Comparison of ENCODE assay signal across 8 cellular contexts in the genomic region with DNA sequence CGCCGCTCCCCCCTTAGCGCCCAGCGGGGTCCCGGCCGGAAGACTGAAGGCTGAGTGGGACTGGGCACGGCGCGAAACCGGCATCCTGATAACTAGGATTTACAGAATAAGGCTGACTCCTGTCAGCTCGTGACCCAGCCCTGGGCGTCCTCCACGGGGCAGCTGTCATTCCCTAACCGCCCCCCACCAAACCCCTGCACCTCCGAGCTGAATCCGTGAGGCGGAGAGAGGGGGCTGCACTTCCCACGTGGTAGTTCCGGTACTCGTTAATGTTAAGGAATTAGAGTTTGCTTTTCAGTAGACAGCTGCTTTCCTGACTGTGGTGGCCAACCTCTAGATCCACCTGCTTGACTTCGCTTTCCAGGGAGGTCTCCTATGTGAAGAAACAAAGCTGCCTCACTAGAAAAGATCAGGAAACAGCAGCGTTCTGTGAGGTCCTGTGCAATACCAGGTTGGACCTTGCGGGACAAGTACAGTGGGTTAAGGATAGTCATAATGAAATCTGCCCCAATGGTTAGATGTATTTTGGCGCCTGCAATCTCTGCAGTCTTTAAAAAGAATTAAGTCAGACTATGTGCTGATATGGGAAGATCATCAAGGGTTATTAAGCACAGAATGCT. TPM values are rescaled to one million over a fixed set of nuclear protein-coding genes. Genes with fewer than 3 reads are reported as not detected.
A peak's percentile ranks its signal among the peaks of the same experiment; 100 is the strongest.
DNase-seq lines count a peak whose midpoint lies in the region; ATAC-seq and TF ChIP-seq lines count a peak whose summit lies in the region.

No MANE protein-coding gene starts in this region.

- TF ChIP-seq EP300 in sigmoid colon (IDR thresholded peaks at IDR 0.05), result no peak

- no peak for DNase-seq in activated CD4-positive, alpha-beta T cell treated with anti-CD3 and anti-CD28 coated beads for 36 hours
- DNase-seq in activated CD4-positive, alpha-beta T cell treated with anti-CD3 and anti-CD28 coated beads for 4 hours, result no peak
- DNase-seq in HT-29 (ENCODE audit: low spot score), result peak; percentile 48
- peak; percentile 59 for DNase-seq in activated CD8-positive, alpha-beta T cell treated with anti-CD3 and anti-CD28 coated beads, Interleukin-2, amount 10 ng/mL, durations not matched to agents 7 days and 5 days
- DNase-seq in heart right ventricle, result no peak
- DNase-seq in sigmoid colon, result no peak
- no peak for DNase-seq in GDM1 (lab: John Stamatoyannopoulos, UW)
- no peak for DNase-seq in stimulated activated CD4-positive, alpha-beta T cell treated with anti-CD3 and anti-CD28 coated beads, Interleukin-2, amount 100 ng/mL, for 24 hours

- no peak for TF ChIP-seq POLR2A in sigmoid colon (IDR thresholded peaks at IDR 0.05)

- H3K27ac Mint-ChIP-seq in activated CD4-positive, alpha-beta T cell treated with anti-CD3 and anti-CD28 coated beads for 36 hours, result peak overlapping the region; percentile 86
- peak overlapping the region; percentile 93 for H3K27ac Mint-ChIP-seq in activated CD8-positive, alpha-beta T cell treated with anti-CD3 and anti-CD28 coated beads, Interleukin-2, amount 10 ng/mL, durations not matched to agents 7 days and 5 days

- H3K36me3 ChIP-seq in heart right ventricle, result peaks cover 0 to 23% (median under 1%) of the 10 kb centered on the region in 9 donors
- H3K36me3 ChIP-seq in sigmoid colon, result peaks cover 0 to 14% (median 2%) of the 10 kb centered on the region in 4 donors

- TF ChIP-seq CTCF in heart right ventricle (IDR thresholded peaks at IDR 0.05) (peak in 2 of 9 donors; percentile 17 to 54), sigmoid colon (IDR thresholded peaks at IDR 0.05) (no peak)

- H3K27me3 Mint-ChIP-seq in activated CD4-positive, alpha-beta T cell treated with anti-CD3 and anti-CD28 coated beads for 36 hours, result no peaks in the 10 kb centered on the region
- no peaks in the 10 kb centered on the region for H3K27me3 Mint-ChIP-seq in activated CD8-positive, alpha-beta T cell treated with anti-CD3 and anti-CD28 coated beads, Interleukin-2, amount 10 ng/mL, durations not matched to agents 7 days and 5 days (ENCODE audit: low read depth)

- H3K27ac ChIP-seq in heart right ventricle (peak overlapping the region; percentile 96 to 99 (median 98)), sigmoid colon (peak overlapping the region; percentile 96 to 100 (median 98))

- H3K4me3 ChIP-seq in heart right ventricle, result peak overlapping the region; percentile 79 to 97 (median 83)
- H3K4me3 ChIP-seq in sigmoid colon, result peak overlapping the region; percentile 68 to 97 (median 89)

- no peaks in the 10 kb centered on the region for H3K9me3 ChIP-seq in heart right ventricle
- H3K9me3 ChIP-seq in sigmoid colon, result no peaks in the 10 kb centered on the region

- intact Hi-C loops in activated CD4-positive, alpha-beta T cell treated with anti-CD3 and anti-CD28 coated beads for 36 hours (cut with DNase I, micrococcal nuclease), result loop anchor here in 1 of 2 experiments (5.0 to 10.0 kb wide), 3 partner anchors 411 to 591 kb away; a partner anchor contains a TSS
- intact Hi-C loops in heart right ventricle (cut with DNase I) (loop anchor here in 2 of 10 donors (5.0 kb wide), 2 partner anchors 41 to 74 kb away; a partner anchor contains a TSS), sigmoid colon (cut with DNase I) (no loop called here)

- POLR2A ChIA-PET in activated CD4-positive, alpha-beta T cell treated with anti-CD3 and anti-CD28 coated beads for 36 hours (lab: Charles Lee), result interaction anchor here (1.5 to 3.0 kb wide), 6 partner anchors 8 to 83 kb away, joined by 4 to 25 read pairs (median 8); a partner anchor contains a TSS
- POLR2A ChIA-PET in activated CD8-positive, alpha-beta T cell treated with anti-CD3 and anti-CD28 coated beads, Interleukin-2, amount 10 ng/mL, durations not matched to agents 7 days and 5 days (lab: Charles Lee), result interaction anchor here (0.6 to 4.9 kb wide), 17 partner anchors 9 to 418 kb away, joined by 3 to 66 read pairs (median 9); a partner anchor contains a TSS

- WGBS in heart right ventricle, 2 donors, result 2 to 3% methylated on average over 24 of the region's 24 CpGs
- 2% methylated on average over 24 of the region's 24 CpGs for WGBS in sigmoid colon, 2 donors

- no peaks in the 10 kb centered on the region for H3K9me3 Mint-ChIP-seq in activated CD4-positive, alpha-beta T cell treated with anti-CD3 and anti-CD28 coated beads for 36 hours (ENCODE audit: low read depth)
- no peaks in the 10 kb centered on the region for H3K9me3 Mint-ChIP-seq in activated CD8-positive, alpha-beta T cell treated with anti-CD3 and anti-CD28 coated beads, Interleukin-2, amount 10 ng/mL, durations not matched to agents 7 days and 5 days (ENCODE audit: insufficient read depth)

- H3K4me1 ChIP-seq in heart right ventricle (peaks cover 20 to 69% (median 54%) of the 10 kb centered on the region in 9 donors), sigmoid colon (peaks cover 0 to 43% (median 34%) of the 10 kb centered on the region in 4 donors)

- no peak overlapping the region for H3K4me3 Mint-ChIP-seq in activated CD4-positive, alpha-beta T cell treated with anti-CD3 and anti-CD28 coated beads for 36 hours
- H3K4me3 Mint-ChIP-seq in activated CD8-positive, alpha-beta T cell treated with anti-CD3 and anti-CD28 coated beads, Interleukin-2, amount 10 ng/mL, durations not matched to agents 7 days and 5 days, result no peak overlapping the region

- CTCF ChIA-PET in activated CD4-positive, alpha-beta T cell treated with anti-CD3 and anti-CD28 coated beads for 36 hours (lab: Charles Lee), result interaction anchor here (0.5 to 2.4 kb wide), 20 partner anchors 9 to 652 kb away, joined by 3 to 17 read pairs (median 4); a partner anchor contains a TSS
- CTCF ChIA-PET in activated CD8-positive, alpha-beta T cell treated with anti-CD3 and anti-CD28 coated beads, Interleukin-2, amount 10 ng/mL, durations not matched to agents 7 days and 5 days (lab: Charles Lee), result interaction anchor here (0.7 to 11.9 kb wide), 18 partner anchors 8 to 143 kb away, joined by 3 to 307 read pairs (median 5); a partner anchor contains a TSS

- H3K4me1 Mint-ChIP-seq in activated CD4-positive, alpha-beta T cell treated with anti-CD3 and anti-CD28 coated beads for 36 hours, result peaks cover 37% of the 10 kb centered on the region
- H3K4me1 Mint-ChIP-seq in activated CD8-positive, alpha-beta T cell treated with anti-CD3 and anti-CD28 coated beads, Interleukin-2, amount 10 ng/mL, durations not matched to agents 7 days and 5 days (ENCODE audit: low read depth), result peaks cover 39% of the 10 kb centered on the region

- H3K27me3 ChIP-seq in heart right ventricle (no peaks in the 10 kb centered on the region), sigmoid colon (no peaks in the 10 kb centered on the region)

- no peaks in the 10 kb centered on the region for H3K36me3 Mint-ChIP-seq in activated CD4-positive, alpha-beta T cell treated with anti-CD3 and anti-CD28 coated beads for 36 hours (ENCODE audit: low read depth)
- H3K36me3 Mint-ChIP-seq in activated CD8-positive, alpha-beta T cell treated with anti-CD3 and anti-CD28 coated beads, Interleukin-2, amount 10 ng/mL, durations not matched to agents 7 days and 5 days (ENCODE audit: low read depth), result peaks cover 7% of the 10 kb centered on the region

- ATAC-seq in activated CD4-positive, alpha-beta T cell treated with anti-CD3 and anti-CD28 coated beads for 36 hours, result peak; percentile 6
- ATAC-seq in activated CD8-positive, alpha-beta T cell treated with anti-CD3 and anti-CD28 coated beads, Interleukin-2, amount 10 ng/mL, durations not matched to agents 7 days and 5 days, result peak; percentile 35
- no peak for ATAC-seq in heart right ventricle

RNA-seq across cellular contexts. Expression of a gene that starts 1.0 kb away (rescaled TPM):
- 10 to 100 TPM; 68.7 to 74.1 TPM for total RNA-seq in activated CD4-positive, alpha-beta T cell treated with anti-CD3 and anti-CD28 coated beads for 36 hours
- 26.8 and 30.9 TPM in 2 replicates for total RNA-seq in HT-29 (2014; rRNA removed; shearing (Covaris generic))
- 10 to 100 TPM; 64.3 to 68.6 TPM for total RNA-seq in activated CD8-positive, alpha-beta T cell treated with anti-CD3 and anti-CD28 coated beads, Interleukin-2, amount 10 ng/mL, durations not matched to agents 7 days and 5 days
- total RNA-seq in heart right ventricle (100 to 1,000 TPM; 130 to 210 (median 173) TPM), sigmoid colon (10 to 100 TPM; 44.2 to 73.1 (median 56.9) TPM)
- polyA plus RNA-seq in heart right ventricle (100 to 1,000 TPM; 155 to 205 TPM), sigmoid colon (100 to 1,000 TPM in 1 of 3 donors, 10 to 100 TPM in 2; 87.1 to 110 (median 91.3) TPM)

RNA-seq across cellular contexts. Expression of a gene that starts 12.0 kb away (rescaled TPM):
- 100 to 1,000 TPM; 106 to 133 TPM for total RNA-seq in activated CD4-positive, alpha-beta T cell treated with anti-CD3 and anti-CD28 coated beads for 36 hours
- 37.5 and 43.5 TPM in 2 replicates for total RNA-seq in HT-29 (2014; rRNA removed; shearing (Covaris generic))
- total RNA-seq in activated CD8-positive, alpha-beta T cell treated with anti-CD3 and anti-CD28 coated beads, Interleukin-2, amount 10 ng/mL, durations not matched to agents 7 days and 5 days, result 100 to 1,000 TPM; 234 to 249 TPM
- 10 to 100 TPM in 3 of 10 donors, 1 to 10 TPM in 7; 5.5 to 20.7 (median 8.5) TPM for total RNA-seq in heart right ventricle
- 10 to 100 TPM in 1 of 2 donors, 1 to 10 TPM in 1; 3.0 to 12.6 TPM for polyA plus RNA-seq in heart right ventricle
- 10 to 100 TPM in 2 of 4 donors, 1 to 10 TPM in 2; 4.3 to 11.4 (median 9.6) TPM for total RNA-seq in sigmoid colon
- polyA plus RNA-seq in sigmoid colon, result 10 to 100 TPM in 2 of 3 donors, 1 to 10 TPM in 1; 6.0 to 61.9 (median 17.1) TPM

RNA-seq across cellular contexts. Expression of a gene that starts 22.2 kb away (rescaled TPM):
- total RNA-seq in activated CD4-positive, alpha-beta T cell treated with anti-CD3 and anti-CD28 coated beads for 36 hours, result 10 to 100 TPM; 13.4 to 19.9 TPM
- total RNA-seq in HT-29 (2014; rRNA removed; shearing (Covaris generic)), result 65.7 and 69.5 TPM in 2 replicates
- 10 to 100 TPM; 31.4 to 36.8 TPM for total RNA-seq in activated CD8-positive, alpha-beta T cell treated with anti-CD3 and anti-CD28 coated beads, Interleukin-2, amount 10 ng/mL, durations not matched to agents 7 days and 5 days
- total RNA-seq in heart right ventricle (10 to 100 TPM in 9 of 10 donors, 1 to 10 TPM in 1; 9.3 to 53.1 (median 21.5) TPM), sigmoid colon (10 to 100 TPM; 27.8 to 40.9 (median 37.2) TPM)
- polyA plus RNA-seq in heart right ventricle (10 to 100 TPM; 22.4 to 48.7 TPM), sigmoid colon (10 to 100 TPM; 28.7 to 41.0 (median 39.0) TPM)

RNA-seq across cellular contexts. Expression of a gene that starts 40.6 kb away (rescaled TPM):
- total RNA-seq in activated CD4-positive, alpha-beta T cell treated with anti-CD3 and anti-CD28 coated beads for 36 hours, result 10 to 100 TPM; 28.9 to 31.9 TPM
- 20.2 and 29.2 TPM in 2 replicates for total RNA-seq in HT-29 (2014; rRNA removed; shearing (Covaris generic))
- 10 to 100 TPM; 35.8 to 37.3 TPM for total RNA-seq in activated CD8-positive, alpha-beta T cell treated with anti-CD3 and anti-CD28 coated beads, Interleukin-2, amount 10 ng/mL, durations not matched to agents 7 days and 5 days
- total RNA-seq in heart right ventricle, result 10 to 100 TPM in 1 of 10 donors, 1 to 10 TPM in 9; 5.1 to 12.7 (median 8.9) TPM
- polyA plus RNA-seq in heart right ventricle, result 10 to 100 TPM in 1 of 2 donors, 1 to 10 TPM in 1; 5.6 to 16.7 TPM
- total RNA-seq in sigmoid colon, result 10 to 100 TPM; 22.4 to 27.5 (median 25.1) TPM
- polyA plus RNA-seq in sigmoid colon, result 10 to 100 TPM in 2 of 3 donors, 1 to 10 TPM in 1; 7.2 to 19.1 (median 10.2) TPM

RNA-seq across cellular contexts. Expression of a gene that starts 48.5 kb away (rescaled TPM):
- 100 to 1,000 TPM in 1 of 2 experiments, 10 to 100 TPM in 1; 98.0 to 115 TPM for total RNA-seq in activated CD4-positive, alpha-beta T cell treated with anti-CD3 and anti-CD28 coated beads for 36 hours
- 85.7 and 92.3 TPM in 2 replicates for total RNA-seq in HT-29 (2014; rRNA removed; shearing (Covaris generic))
- 100 to 1,000 TPM in 1 of 2 experiments, 10 to 100 TPM in 1; 89.0 to 113 TPM for total RNA-seq in activated CD8-positive, alpha-beta T cell treated with anti-CD3 and anti-CD28 coated beads, Interleukin-2, amount 10 ng/mL, durations not matched to agents 7 days and 5 days
- total RNA-seq in heart right ventricle, result 100 to 1,000 TPM in 4 of 10 donors, 10 to 100 TPM in 6; 89.6 to 144 (median 96.5) TPM
- 100 to 1,000 TPM in 1 of 2 donors, 10 to 100 TPM in 1; 86.0 to 160 TPM for polyA plus RNA-seq in heart right ventricle
- total RNA-seq in sigmoid colon, result 10 to 100 TPM; 32.8 to 50.6 (median 41.8) TPM
- 10 to 100 TPM; 55.9 to 71.5 (median 57.1) TPM for polyA plus RNA-seq in sigmoid colon

Comparison
In these comparisons a context has a peak if more than half of its experiments do, and no peak if none do; other contexts are left out.
1. ATAC-seq: peak in activated CD4-positive, alpha-beta T cell treated with anti-CD3 and anti-CD28 coated beads for 36 hours (single experiment) and activated CD8-positive, alpha-beta T cell treated with anti-CD3 and anti-CD28 coated beads, Interleukin-2, amount 10 ng/mL, durations not matched to agents 7 days and 5 days (single experiment); none in heart right ventricle (0 of 8).
2. DNase-seq: peak in HT-29 (single experiment) and activated CD8-positive, alpha-beta T cell treated with anti-CD3 and anti-CD28 coated beads, Interleukin-2, amount 10 ng/mL, durations not matched to agents 7 days and 5 days (single experiment); none in activated CD4-positive, alpha-beta T cell treated with anti-CD3 and anti-CD28 coated beads for 36 hours (single experiment), activated CD4-positive, alpha-beta T cell treated with anti-CD3 and anti-CD28 coated beads for 4 hours (0 of 2), heart right ventricle (0 of 2), sigmoid colon (single experiment), GDM1 (single experiment) and stimulated activated CD4-positive, alpha-beta T cell treated with anti-CD3 and anti-CD28 coated beads, Interleukin-2, amount 100 ng/mL, for 24 hours (0 of 2).